ENCODE assay signal across 7 cellular contexts in the genomic region with DNA sequence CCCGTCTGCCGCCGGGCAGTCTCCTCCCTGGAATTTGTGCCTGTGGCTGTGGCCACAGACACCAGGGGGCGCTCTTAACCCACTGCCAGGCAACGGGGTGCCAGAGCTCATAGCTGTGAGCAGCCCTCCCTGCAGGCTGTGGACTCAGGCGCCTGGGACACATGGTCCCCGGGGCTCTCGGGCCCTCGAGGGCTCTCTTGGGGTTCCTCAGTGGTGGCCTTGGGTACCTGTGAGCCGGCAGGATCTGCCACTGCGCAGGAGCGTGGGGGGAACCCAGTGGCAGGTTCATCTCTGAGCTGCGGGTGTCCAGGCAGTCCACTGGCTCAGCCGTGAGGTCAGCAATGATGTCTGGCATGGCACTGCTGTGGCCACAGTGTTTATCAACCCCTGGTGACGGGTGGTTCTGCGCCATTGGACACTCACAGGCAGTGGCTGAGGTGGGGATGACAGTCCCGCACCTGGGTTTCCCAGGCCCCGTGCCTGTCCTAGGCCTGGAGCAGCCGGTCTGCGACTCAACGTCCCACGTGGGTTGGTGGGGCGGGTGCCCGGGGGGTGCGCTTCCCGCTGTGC. TPM values are rescaled to one million over a fixed set of nuclear protein-coding genes. Genes with fewer than 3 reads are reported as not detected.
DNase-seq lines count a peak whose midpoint lies in the region; ATAC-seq and TF ChIP-seq lines count a peak whose summit lies in the region.

No MANE protein-coding gene starts in this region.

- H3K4me2 ChIP-seq in hepatocyte = no peak overlapping the region

- H3K4me1 Mint-ChIP-seq in T-helper 17 cell = peaks cover 8% of the 10 kb centered on the region

- no peaks in the 10 kb centered on the region for H3K27me3 Mint-ChIP-seq in T-helper 17 cell

- H3K4me3 ChIP-seq in hepatocyte = no peak overlapping the region

- peaks cover 6% of the 10 kb centered on the region for H4K20me1 ChIP-seq in hepatocyte (ENCODE audit: insufficient read depth, poor library complexity, severe bottlenecking)

- no peaks in the 10 kb centered on the region for H3K36me3 Mint-ChIP-seq in T-helper 17 cell (ENCODE audit: low read depth)

- H3K9me2 ChIP-seq in hepatocyte (replicated peaks; ENCODE audit: insufficient read depth) = no peaks in the 10 kb centered on the region

- TF ChIP-seq CTCF in GM13976 (IDR thresholded peaks at IDR 0.05; ENCODE audit: borderline replicate concordance, control extremely low read depth, extremely low read depth, insufficient read depth, missing control alignments) (peak; percentile 92), hepatocyte (IDR thresholded peaks at IDR 0.05; ENCODE audit: poor library complexity) (peak; percentile 75)

- no peaks in the 10 kb centered on the region for H3K79me2 ChIP-seq in hepatocyte

- no peak overlapping the region for H3K4me3 Mint-ChIP-seq in T-helper 17 cell

- no peaks in the 10 kb centered on the region for H3K27me3 ChIP-seq in hepatocyte

- H3K36me3 ChIP-seq in hepatocyte (replicated peaks; ENCODE audit: insufficient read depth, low read depth) = peaks cover under 1% of the 10 kb centered on the region

- no peak overlapping the region for H3K27ac Mint-ChIP-seq in T-helper 17 cell

- no peak overlapping the region for H2AFZ ChIP-seq in hepatocyte

- peak; percentile 90 for ATAC-seq in T-helper 17 cell

- DNase-seq in GM13976 (ENCODE audit: low spot score) (peak; percentile 94), HT-29 (ENCODE audit: low spot score) (peak; percentile 64), T-helper 17 cell (peak; percentile 55 to 79 (median 66)), hepatocyte (ENCODE audit: low spot score) (peak; percentile 79), amniotic stem cell (lab: John Stamatoyannopoulos, UW) (no peak)
- DNase-seq in activated naive CD8-positive, alpha-beta T cell treated with anti-CD3 and anti-CD28 coated beads, Interleukin-2, amount 50 U/mL, for 16 hours (ENCODE audit: low read depth, low spot score) = peak; percentile 66
- peak; percentile 48 to 71 for DNase-seq in stimulated activated CD4-positive, alpha-beta T cell treated with anti-CD3 and anti-CD28 coated beads, Interleukin-1b, Interleukin-23, amount 100 ng/mL, for 1 hour (ENCODE audit: low read depth in 2 of 2)

- H3K9me3 ChIP-seq in T-helper 17 cell (ENCODE audit: control insufficient read depth, low read length, poor library complexity, severe bottlenecking) (no peaks in the 10 kb centered on the region), hepatocyte (ENCODE audit: low read depth) (no peaks in the 10 kb centered on the region)

- no peak overlapping the region for H3K27ac ChIP-seq in hepatocyte

- 88% methylated on average over 25 of the region's 26 CpGs for WGBS in hepatocyte (ENCODE audit: low lambda C conversion rate, missing lambda C conversion rate)

- in situ Hi-C loops in GM13976 (cut with MboI; ENCODE audit: low sequenced_read_pairs, unreplicated experiment) = no loop called here

- no peaks in the 10 kb centered on the region for H3K4me1 ChIP-seq in hepatocyte (ENCODE audit: insufficient read depth)

RNA-seq across cellular contexts. Expression of gene PCGF3, which starts 37.2 kb away (rescaled TPM):
- 48.6 and 64.9 TPM in 2 replicates for total RNA-seq in HT-29 (2014; rRNA removed; shearing (Covaris generic))
- 10 to 100 TPM; 31.3 to 38.0 TPM for total RNA-seq in T-helper 17 cell
- total RNA-seq in hepatocyte = 43.5 and 43.9 TPM in 2 replicates
- 21.5 and 21.8 TPM in 2 replicates for polyA plus RNA-seq in hepatocyte

RNA-seq across cellular contexts. Expression of gene SLC49A3, which starts 53.9 kb away (rescaled TPM):
- 0.56 TPM in 1 of 2 replicates, not detected in the other for total RNA-seq in HT-29 (2014; rRNA removed; shearing (Covaris generic))
- total RNA-seq in T-helper 17 cell = 1 to 10 TPM; 1.1 to 2.7 TPM
- total RNA-seq in hepatocyte = 8.5 and 12.2 TPM in 2 replicates
- polyA plus RNA-seq in hepatocyte = 12.8 and 19.8 TPM in 2 replicates
